10 cellular contexts compared by ENCODE assay signal in the genomic region with DNA sequence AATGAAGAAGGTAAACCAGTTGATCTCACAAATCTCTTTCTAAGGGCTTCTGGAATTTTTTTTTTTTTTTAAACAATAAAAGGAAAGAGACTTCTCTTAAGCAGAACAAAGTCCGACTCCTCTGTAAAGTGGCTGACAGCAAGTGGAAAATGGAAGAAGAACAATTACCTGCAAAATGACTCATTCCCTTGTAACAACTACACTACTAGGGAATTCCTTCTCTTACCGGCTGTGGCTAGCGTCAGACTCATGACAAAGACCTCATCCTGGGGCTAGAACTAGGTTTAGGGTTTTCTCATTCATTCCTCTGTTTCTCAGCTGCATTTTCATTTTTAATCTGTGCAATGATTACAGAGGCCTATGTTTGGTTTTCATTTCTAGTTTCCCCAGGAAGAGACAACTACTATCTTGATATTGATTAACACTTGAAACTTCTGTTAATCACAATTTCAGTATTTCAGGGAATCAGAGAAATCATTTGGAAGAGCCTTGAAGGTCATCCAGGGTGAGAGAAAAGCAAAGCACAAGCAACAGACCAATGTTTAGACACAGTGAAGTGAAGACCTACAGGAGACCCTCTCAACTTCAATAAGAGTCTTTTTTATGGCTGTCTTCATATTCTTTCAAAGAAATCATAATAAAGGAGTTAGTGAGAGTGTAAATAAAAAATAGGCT.
DNase-seq lines count a peak whose midpoint lies in the region; ATAC-seq lines count a peak whose summit lies in the region.
"Had no signal": no experiment of that assay in that cellular context is flagged by ENCODE, and none has a peak within 500 bp of the region (broad histone marks: within the 10 kb centered on the region; RNA-seq: fewer than 3 reads in every experiment).

No MANE protein-coding gene starts in this region.

- in situ Hi-C loops in G401 (cut with HindIII; ENCODE audit: low sequenced_read_pairs), result no loop called here

- H3K4me3 Mint-ChIP-seq in activated CD4-positive, alpha-beta T cell treated with anti-CD3 and anti-CD28 coated beads for 36 hours, result peak overlapping the region; percentile 47

- POLR2A ChIA-PET in activated CD4-positive, alpha-beta T cell treated with anti-CD3 and anti-CD28 coated beads for 36 hours (lab: Charles Lee), result interaction anchor here (0.9 to 1.4 kb wide), 3 partner anchors 15 to 129 kb away, joined by 3 to 11 read pairs (median 5); no protein-coding TSS in a partner anchor

- H3K36me3 Mint-ChIP-seq in activated CD4-positive, alpha-beta T cell treated with anti-CD3 and anti-CD28 coated beads for 36 hours (ENCODE audit: low read depth), result peaks cover 77% of the 10 kb centered on the region

- peaks cover 9% of the 10 kb centered on the region for H3K9me3 Mint-ChIP-seq in activated CD4-positive, alpha-beta T cell treated with anti-CD3 and anti-CD28 coated beads for 36 hours (ENCODE audit: low read depth)

- peak overlapping the region; percentile 94 for H3K27ac Mint-ChIP-seq in activated CD4-positive, alpha-beta T cell treated with anti-CD3 and anti-CD28 coated beads for 36 hours

- peak; percentile 94 for ATAC-seq in activated CD4-positive, alpha-beta T cell treated with anti-CD3 and anti-CD28 coated beads for 36 hours

- no peaks in the 10 kb centered on the region for H3K27me3 Mint-ChIP-seq in activated CD4-positive, alpha-beta T cell treated with anti-CD3 and anti-CD28 coated beads for 36 hours

- H3K4me1 Mint-ChIP-seq in activated CD4-positive, alpha-beta T cell treated with anti-CD3 and anti-CD28 coated beads for 36 hours, result peaks cover 65% of the 10 kb centered on the region

- CTCF ChIA-PET in activated CD4-positive, alpha-beta T cell treated with anti-CD3 and anti-CD28 coated beads for 36 hours (lab: Charles Lee), result interaction anchor here (0.7 to 2.8 kb wide), 7 partner anchors 12 to 160 kb away, joined by 3 to 19 read pairs (median 6); no protein-coding TSS in a partner anchor

- peak; percentile 70 for DNase-seq in activated CD4-positive, alpha-beta T cell treated with anti-CD3 and anti-CD28 coated beads for 36 hours
- DNase-seq in activated CD4-positive, alpha-beta T cell treated with anti-CD3 and anti-CD28 coated beads, Interleukin-2, amount 50 U/mL, for 1 hour, result no peak
- peak; percentile 35 to 56 for DNase-seq in activated CD4-positive, alpha-beta T cell treated with anti-CD3 and anti-CD28 coated beads, Interleukin-2, amount 50 U/mL, for 48 hours
- DNase-seq in iPS-NIHi11 (ENCODE audit: low spot score) (peak; percentile 25), retina (no peak), G401 (ENCODE audit: low spot score) (no peak), T-helper 9 cell (no peak)
- DNase-seq in stimulated activated CD8-positive, alpha-beta memory T cell treated with anti-CD3 and anti-CD28 coated beads, Interleukin-4, amount 100 ng/mL, for 48 hours, result peak; percentile 50
- DNase-seq: esophagus squamous epithelium, mesenchymal stem cell had no signal

- intact Hi-C loops in activated CD4-positive, alpha-beta T cell treated with anti-CD3 and anti-CD28 coated beads for 36 hours (cut with DNase I, micrococcal nuclease), result loop anchor here (1.0 to 5.0 kb wide), 4 partner anchors 16 to 129 kb away; no protein-coding TSS in a partner anchor

Comparison
In these comparisons a context has a peak if more than half of its experiments do, and no peak if none do; other contexts are left out.
1. DNase-seq: peak in activated CD4-positive, alpha-beta T cell treated with anti-CD3 and anti-CD28 coated beads for 36 hours (single experiment), activated CD4-positive, alpha-beta T cell treated with anti-CD3 and anti-CD28 coated beads, Interleukin-2, amount 50 U/mL, for 48 hours (2 of 2), iPS-NIHi11 (single experiment) and stimulated activated CD8-positive, alpha-beta memory T cell treated with anti-CD3 and anti-CD28 coated beads, Interleukin-4, amount 100 ng/mL, for 48 hours (single experiment); none in activated CD4-positive, alpha-beta T cell treated with anti-CD3 and anti-CD28 coated beads, Interleukin-2, amount 50 U/mL, for 1 hour (single experiment), retina (single experiment), G401 (single experiment) and T-helper 9 cell (single experiment).